ENCODE assay signal across 14 cellular contexts in the genomic region with DNA sequence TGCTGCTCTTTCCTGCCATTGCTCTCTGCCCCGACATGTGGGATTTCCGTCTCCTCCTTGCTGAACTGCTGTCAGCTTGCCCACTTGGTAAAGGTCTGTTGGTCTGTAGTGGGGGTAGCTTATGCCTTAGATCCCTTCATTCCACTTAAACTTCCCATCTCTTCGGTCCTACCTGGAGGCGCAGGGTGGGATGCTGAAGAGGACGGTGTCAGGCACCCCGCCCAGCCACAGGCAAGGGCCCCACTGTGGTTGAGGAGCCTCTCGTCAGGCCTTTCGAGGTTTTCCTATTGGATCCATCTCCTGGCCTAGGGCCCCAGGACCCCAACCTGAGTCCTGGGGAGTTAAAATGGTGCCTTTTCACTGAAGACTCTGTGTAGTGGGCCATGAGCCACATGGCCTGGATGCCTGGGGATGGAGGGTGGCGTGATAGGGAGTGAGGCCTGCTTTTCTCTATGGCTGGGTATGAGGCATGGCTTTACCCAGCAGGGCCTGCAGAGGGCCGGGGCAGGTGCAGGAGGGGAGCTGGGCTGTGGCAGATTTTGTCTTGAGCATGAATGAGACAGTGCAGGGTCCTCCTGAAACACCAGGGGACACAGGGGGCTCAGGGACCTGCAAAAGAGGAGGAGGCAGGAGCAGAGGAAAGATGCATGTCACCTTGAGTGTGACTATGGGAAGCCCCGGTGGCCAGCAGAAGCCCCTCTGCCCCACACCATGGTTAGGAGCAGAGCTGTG. TPM values are rescaled to one million over a fixed set of nuclear protein-coding genes. Genes with fewer than 3 reads are reported as not detected.
DNase-seq lines count a peak whose midpoint lies in the region; ATAC-seq and TF ChIP-seq lines count a peak whose summit lies in the region.
"Had no signal": no experiment of that assay in that cellular context is flagged by ENCODE, and none has a peak within 500 bp of the region (broad histone marks: within the 10 kb centered on the region; RNA-seq: fewer than 3 reads in every experiment).

No MANE protein-coding gene starts in this region.

- H4K91ac ChIP-seq in neuronal stem cell (ENCODE audit: low read depth, low read length, poor library complexity), result no peak overlapping the region

- H3K9me3 ChIP-seq in Karpas-422 (ENCODE audit: low read length), result no peaks in the 10 kb centered on the region
- H3K9me3 ChIP-seq in neuronal stem cell (replicated peaks in 1 of 2; ENCODE audit: control insufficient read depth in 2 of 2, insufficient read depth in 1 of 2, low read depth in 1 of 2, low read length in 2 of 2), result peaks cover 0 to 3% of the 10 kb centered on the region in 2 donors
- no peaks in the 10 kb centered on the region for H3K9me3 ChIP-seq in right atrium auricular region

- no peak overlapping the region for H3K4me3 ChIP-seq in H7 (ENCODE audit: insufficient read depth, low read depth, low read length)
- H3K4me3 ChIP-seq in Karpas-422 (ENCODE audit: low read length), result no peak overlapping the region
- H3K4me3 ChIP-seq in neuronal stem cell (ENCODE audit: low read length in 2 of 2), result no peak overlapping the region
- H3K4me3 ChIP-seq in right atrium auricular region, result no peak overlapping the region
- H3K4me3 ChIP-seq: SK-N-MC had no signal

- H3K27me3 Mint-ChIP-seq in activated CD4-positive, alpha-beta T cell treated with anti-CD3 and anti-CD28 coated beads, Interleukin-2, amount 10 ng/mL, durations not matched to agents 7 days and 5 days, result peaks cover 9% of the 10 kb centered on the region

- no peak overlapping the region for H3K27ac Mint-ChIP-seq in activated CD4-positive, alpha-beta T cell treated with anti-CD3 and anti-CD28 coated beads, Interleukin-2, amount 10 ng/mL, durations not matched to agents 7 days and 5 days

- H3K4me3 Mint-ChIP-seq in activated CD4-positive, alpha-beta T cell treated with anti-CD3 and anti-CD28 coated beads, Interleukin-2, amount 10 ng/mL, durations not matched to agents 7 days and 5 days, result no peak overlapping the region

- H3K9me3 Mint-ChIP-seq in activated CD4-positive, alpha-beta T cell treated with anti-CD3 and anti-CD28 coated beads, Interleukin-2, amount 10 ng/mL, durations not matched to agents 7 days and 5 days, result no peaks in the 10 kb centered on the region

- peak; percentile 20 for ATAC-seq in foreskin keratinocyte
- no peak for ATAC-seq in GM18873 (IDR thresholded peaks at IDR 0.05; ENCODE audit: low FRiP score, unreplicated experiment)

- peaks cover 2% of the 10 kb centered on the region for H3K79me1 ChIP-seq in neuronal stem cell (ENCODE audit: low read depth, low read length)

- H3K9me2 ChIP-seq in Karpas-422 (replicated peaks; ENCODE audit: insufficient read depth, low read length), result no peaks in the 10 kb centered on the region

- H3K4ac ChIP-seq in neuronal stem cell (ENCODE audit: low read length), result peak overlapping the region; percentile 53

- H4K20me1 ChIP-seq in Karpas-422 (ENCODE audit: insufficient read depth, low read depth, low read length), result no peaks in the 10 kb centered on the region

- H3K27ac ChIP-seq in Karpas-422 (ENCODE audit: low read length), result no peak overlapping the region
- no peak overlapping the region for H3K27ac ChIP-seq in foreskin keratinocyte
- H3K27ac ChIP-seq in neuronal stem cell (replicated peaks; ENCODE audit: low read length), result no peak overlapping the region
- H3K27ac ChIP-seq in right atrium auricular region, result no peak overlapping the region
- H3K27ac ChIP-seq: SK-N-MC had no signal

- H4K8ac ChIP-seq in neuronal stem cell (ENCODE audit: low read depth, low read length), result no peak overlapping the region

- peak overlapping the region; percentile 53 for H2BK5ac ChIP-seq in neuronal stem cell (ENCODE audit: low read length)

- H2BK12ac ChIP-seq in neuronal stem cell (ENCODE audit: low read length), result no peak overlapping the region

- no peaks in the 10 kb centered on the region for H3K79me2 ChIP-seq in Karpas-422 (ENCODE audit: low read length)

- CTCF ChIA-PET in activated CD4-positive, alpha-beta T cell treated with anti-CD3 and anti-CD28 coated beads, Interleukin-2, amount 10 ng/mL, durations not matched to agents 7 days and 5 days (lab: Charles Lee), result no interaction called here

- no peak overlapping the region for H2AFZ ChIP-seq in Karpas-422 (ENCODE audit: low read length)
- H2AFZ ChIP-seq in neuronal stem cell (ENCODE audit: low read length), result no peak overlapping the region

- H3K9ac ChIP-seq in Karpas-422 (ENCODE audit: low read length) (no peak overlapping the region), neuronal stem cell (ENCODE audit: low read depth, low read length, poor library complexity) (no peak overlapping the region)

- H3K23ac ChIP-seq in neuronal stem cell (ENCODE audit: low read depth, low read length, poor library complexity), result no peak overlapping the region

- peak overlapping the region; percentile 66 for H2AK5ac ChIP-seq in neuronal stem cell (ENCODE audit: low read depth, low read length)

- H3K4me2 ChIP-seq in Karpas-422 (ENCODE audit: low read depth, low read length, poor library complexity, severe bottlenecking) (no peak overlapping the region), neuronal stem cell (ENCODE audit: insufficient read depth, low read length, poor library complexity, severe bottlenecking) (no peak overlapping the region)

- peak overlapping the region; percentile 5 for H2BK15ac ChIP-seq in neuronal stem cell (ENCODE audit: low read length)

- peak overlapping the region; percentile 56 for H3K14ac ChIP-seq in neuronal stem cell (ENCODE audit: low read length)

- H2BK120ac ChIP-seq in neuronal stem cell (ENCODE audit: low read depth, low read length), result no peak overlapping the region

- H3K4me1 Mint-ChIP-seq in activated CD4-positive, alpha-beta T cell treated with anti-CD3 and anti-CD28 coated beads, Interleukin-2, amount 10 ng/mL, durations not matched to agents 7 days and 5 days, result no peaks in the 10 kb centered on the region

- no peaks in the 10 kb centered on the region for H3K36me3 Mint-ChIP-seq in activated CD4-positive, alpha-beta T cell treated with anti-CD3 and anti-CD28 coated beads, Interleukin-2, amount 10 ng/mL, durations not matched to agents 7 days and 5 days (ENCODE audit: low read depth)

- POLR2A ChIA-PET in activated CD4-positive, alpha-beta T cell treated with anti-CD3 and anti-CD28 coated beads, Interleukin-2, amount 10 ng/mL, durations not matched to agents 7 days and 5 days (lab: Charles Lee), result no interaction called here

- peak overlapping the region; percentile 38 for H3K18ac ChIP-seq in neuronal stem cell (ENCODE audit: low read length)

- H3K27me3 ChIP-seq in H7 (ENCODE audit: control insufficient read depth, insufficient read depth, low read length) (no peaks in the 10 kb centered on the region), Karpas-422 (ENCODE audit: low read length) (no peaks in the 10 kb centered on the region), foreskin keratinocyte (no peaks in the 10 kb centered on the region), neuronal stem cell (ENCODE audit: control insufficient read depth in 3 of 3, insufficient read depth in 3 of 3, low read depth in 1 of 3, low read length in 3 of 3) (no peaks in the 10 kb centered on the region), right atrium auricular region (no peaks in the 10 kb centered on the region)

- H3K36me3 ChIP-seq in H7 (replicated peaks; ENCODE audit: control insufficient read depth, insufficient read depth, low read length) (no peaks in the 10 kb centered on the region), Karpas-422 (ENCODE audit: insufficient read depth, low read length) (no peaks in the 10 kb centered on the region), neuronal stem cell (replicated peaks in 1 of 2; ENCODE audit: control insufficient read depth in 2 of 2, insufficient read depth in 2 of 2, low read length in 2 of 2) (no peaks in the 10 kb centered on the region), right atrium auricular region (no peaks in the 10 kb centered on the region)

- no CpG with 5 or more reads among the region's 11 CpGs for WGBS in neuronal stem cell (ENCODE audit: extremely low coverage in 2 of 2, insufficient read length in 2 of 2, insufficient replicate concordance in 1 of 2), 2 donors

- TF ChIP-seq CTCF in foreskin keratinocyte (conservative IDR thresholded peaks at IDR 0.05) (no peak), right atrium auricular region (IDR thresholded peaks at IDR 0.05) (no peak)

- DNase-seq in H7 (peak; percentile 63), Karpas-422 (peak; percentile 43), foreskin keratinocyte (no peak), neuronal stem cell (ENCODE audit: low spot score) (no peak), right atrium auricular region (ENCODE audit: low spot score) (no peak)
- no peak for DNase-seq in activated CD4-positive, alpha-beta T cell treated with anti-CD3 and anti-CD28 coated beads, Interleukin-2, amount 10 ng/mL, durations not matched to agents 7 days and 5 days
- DNase-seq: GOT3; NCI-H1436; NCI-H2029 treated with DMSO at 0.1 percent for 48 hours; NCI-H526; NK-92 treated with Interleukin-12 subunit alpha and Interleukin-12 subunit beta, amount 100 ng/mL, for 24 hours; OCI-M1 had no signal

- H3K4me1 ChIP-seq in Karpas-422 (ENCODE audit: low read length) (no peaks in the 10 kb centered on the region), foreskin keratinocyte (no peaks in the 10 kb centered on the region), neuronal stem cell (ENCODE audit: control insufficient read depth in 2 of 2, insufficient read depth in 1 of 2, low read depth in 1 of 2, low read length in 2 of 2) (no peaks in the 10 kb centered on the region), right atrium auricular region (no peaks in the 10 kb centered on the region)

RNA-seq across cellular contexts. Expression of gene RNF130, which starts 25.8 kb away (rescaled TPM):
- 123 and 154 TPM in 2 replicates for total RNA-seq in H7 (2014; rRNA removed; shearing (Covaris generic))
- 0.41 TPM in 1 of 2 replicates, not detected in the other for total RNA-seq in Karpas-422 (2014; rRNA removed; shearing (Covaris generic); ENCODE audit: low replicate concordance)
- total RNA-seq in foreskin keratinocyte, result 20.2 and 21.0 TPM in 2 replicates
- 24.4 and 25.9 TPM in 2 replicates for polyA plus RNA-seq in foreskin keratinocyte
- 190 TPM for polyA plus RNA-seq in neuronal stem cell (2013, experiment 1 of 2)
- polyA plus RNA-seq in neuronal stem cell (2013, experiment 2 of 2), result 194 TPM
- total RNA-seq in activated CD4-positive, alpha-beta T cell treated with anti-CD3 and anti-CD28 coated beads, Interleukin-2, amount 10 ng/mL, durations not matched to agents 7 days and 5 days, result 1 to 10 TPM; 3.8 to 4.3 TPM
- 10 to 100 TPM; 42.9 to 51.3 TPM for total RNA-seq in right atrium auricular region

Comparison
In these comparisons a context has a peak if more than half of its experiments do, and no peak if none do; other contexts are left out.
1. DNase-seq: peak in H7 (single experiment) and Karpas-422 (single experiment); none in foreskin keratinocyte (0 of 2), neuronal stem cell (single experiment), activated CD4-positive, alpha-beta T cell treated with anti-CD3 and anti-CD28 coated beads, Interleukin-2, amount 10 ng/mL, durations not matched to agents 7 days and 5 days (single experiment) and right atrium auricular region (single experiment).